Comparison of ENCODE assay signal across 8 cellular contexts in the genomic region with DNA sequence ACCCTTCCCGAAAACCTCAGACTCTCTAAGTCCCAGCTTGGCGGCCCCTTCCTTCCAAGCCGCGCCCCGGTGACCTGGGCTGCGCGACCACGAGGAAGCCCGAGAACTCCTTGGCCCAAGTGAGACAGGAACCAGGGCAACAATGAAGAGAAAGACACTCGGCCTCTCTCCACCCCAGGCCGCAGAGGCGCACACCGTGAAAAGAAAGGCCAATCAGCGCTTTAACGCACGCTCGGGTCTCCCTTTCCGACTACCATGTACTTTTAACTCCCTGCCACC.
A peak's percentile ranks its signal among the peaks of the same experiment; 100 is the strongest.
DNase-seq lines count a peak whose midpoint lies in the region; ATAC-seq and TF ChIP-seq lines count a peak whose summit lies in the region.

No MANE protein-coding gene starts in this region.

- no peaks in the 10 kb centered on the region for H3K9me3 Mint-ChIP-seq in effector memory CD8-positive, alpha-beta T cell
- H3K9me3 Mint-ChIP-seq in natural killer cell = no peaks in the 10 kb centered on the region

- H3K27me3 Mint-ChIP-seq in effector memory CD8-positive, alpha-beta T cell = peaks cover 76 to 77% of the 10 kb centered on the region in 2 donors
- H3K27me3 Mint-ChIP-seq in natural killer cell (ENCODE audit: low read depth in 2 of 2) = peaks cover 57 to 68% of the 10 kb centered on the region in 2 donors

- TF ChIP-seq CTCF in GM13977 (IDR thresholded peaks at IDR 0.05; ENCODE audit: extremely low read depth, insufficient read depth, missing control alignments) = no peak
- no peak for TF ChIP-seq CTCF in natural killer cell (IDR thresholded peaks at IDR 0.05)

- H3K36me3 ChIP-seq in HUES6 (ENCODE audit: control insufficient read depth, insufficient read depth, low read length) = no peaks in the 10 kb centered on the region

- in situ Hi-C loops in GM13977 (cut with MboI; ENCODE audit: low pct_unique_long_range_greater_than_20kb, low sequenced_read_pairs, unreplicated experiment) = no loop called here

- peaks cover 95% of the 10 kb centered on the region for H3K27me3 ChIP-seq in HUES6 (ENCODE audit: control insufficient read depth, insufficient read depth, low read length)

- peaks cover 15% of the 10 kb centered on the region; the same call in 1 of the 2 replicates for H3K4me1 ChIP-seq in HUES6 (ENCODE audit: control insufficient read depth, insufficient read depth, low read length)

- no peaks in the 10 kb centered on the region for H3K9me3 ChIP-seq in HUES6 (ENCODE audit: control insufficient read depth, insufficient read depth, low read depth, low read length)

- peak overlapping the region; percentile 85 to 90 for H3K4me3 Mint-ChIP-seq in effector memory CD8-positive, alpha-beta T cell
- peak overlapping the region; percentile 78 for H3K4me3 Mint-ChIP-seq in natural killer cell

- H3K9ac ChIP-seq in HUES6 (ENCODE audit: low read length) = peak overlapping the region; percentile 49

- peaks cover 9% of the 10 kb centered on the region for H3K36me3 Mint-ChIP-seq in effector memory CD8-positive, alpha-beta T cell (ENCODE audit: insufficient read depth)
- H3K36me3 Mint-ChIP-seq in natural killer cell = peaks cover 6% of the 10 kb centered on the region

- peak; percentile 6 for ATAC-seq in effector memory CD8-positive, alpha-beta T cell (replicated peaks)
- ATAC-seq in natural killer cell (no peak), HG03565 (IDR thresholded peaks at IDR 0.05; ENCODE audit: unreplicated experiment) (no peak), HG02981 (IDR thresholded peaks at IDR 0.05; ENCODE audit: unreplicated experiment) (no peak), HG03378 (IDR thresholded peaks at IDR 0.05; ENCODE audit: unreplicated experiment) (no peak)

- no peak overlapping the region for H3K27ac ChIP-seq in HUES6 (ENCODE audit: low read depth, low read length)

- intact Hi-C loops in natural killer cell (cut with micrococcal nuclease) = no loop called here

- DNase-seq in GM13977 (ENCODE audit: low spot score) (peak; percentile 39), natural killer cell (no peak), dermis blood vessel endothelial cell (no peak)
- no peak for DNase-seq in effector memory CD8-positive, alpha-beta T cell

- peak overlapping the region; percentile 87 for H3K4me3 ChIP-seq in HUES6 (ENCODE audit: low read depth, low read length)

- peaks cover 35 to 38% of the 10 kb centered on the region in 2 donors for H3K4me1 Mint-ChIP-seq in effector memory CD8-positive, alpha-beta T cell (ENCODE audit: low read depth in 2 of 2)
- peaks cover 7% of the 10 kb centered on the region in 2 donors for H3K4me1 Mint-ChIP-seq in natural killer cell

- peak overlapping the region in 1 of 2 donors; percentile 8 for H3K27ac Mint-ChIP-seq in effector memory CD8-positive, alpha-beta T cell
- H3K27ac Mint-ChIP-seq in natural killer cell = no peak overlapping the region
